ENCODE assay signal across 37 cellular contexts in the genomic region with DNA sequence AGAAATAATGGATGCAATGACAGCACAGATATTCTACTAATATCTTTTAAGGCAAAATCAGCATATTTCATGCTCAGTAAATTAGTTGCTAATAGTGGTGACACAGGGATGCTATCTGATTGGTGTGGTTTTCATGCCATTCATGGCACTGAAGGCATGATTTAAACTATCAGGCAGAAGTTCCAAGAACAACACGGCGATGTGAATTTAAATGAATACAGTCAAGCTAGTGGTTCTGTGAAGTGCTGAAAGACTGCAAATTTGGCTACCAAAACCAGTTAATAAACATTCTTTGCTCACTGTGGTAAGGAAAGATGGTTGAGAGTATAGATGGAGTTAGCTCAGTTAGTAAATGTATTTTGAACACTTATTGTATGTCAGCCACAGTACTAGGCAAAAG.
"Had no signal": no experiment of that assay in that cellular context is flagged by ENCODE, and none has a peak within 500 bp of the region (broad histone marks: within the 10 kb centered on the region; RNA-seq: fewer than 3 reads in every experiment).

No MANE protein-coding gene starts in this region.

- H3K4me1 ChIP-seq: ascending aorta had no signal

- H3K9me3 ChIP-seq: ascending aorta had no signal

- DNase-seq: activated B cell treated with CpG ODN at 0.5 μM for 24 hours; activated CD4-positive, alpha-beta memory T cell treated with anti-CD3 and anti-CD28 coated beads for 36 hours; activated CD4-positive, alpha-beta T cell treated with anti-CD3 and anti-CD28 coated beads for 4 hours; activated CD4-positive, alpha-beta T cell treated with anti-CD3 and anti-CD28 coated beads, Interleukin-2, amount 10 ng/mL, durations not matched to agents 24 days and 14 days; activated CD4-positive, alpha-beta T cell treated with anti-CD3 and anti-CD28 coated beads, Interleukin-2, amount 50 U/mL, for 1 hour; activated CD4-positive, alpha-beta T cell treated with anti-CD3 and anti-CD28 coated beads, Interleukin-2, amount 50 U/mL, for 4 hours; activated CD4-positive, CD25-positive, alpha-beta regulatory T cell treated with anti-CD3 and anti-CD28 coated beads, Interleukin-2, amount 50 U/mL, for 72 hours; activated CD8-positive, alpha-beta memory T cell treated with anti-CD3 and anti-CD28 coated beads, Interleukin-2, amount 50 U/mL, for 4 hours; activated CD8-positive, alpha-beta T cell treated with anti-CD3 and anti-CD28 coated beads for 36 hours; activated effector memory CD4-positive, alpha-beta T cell treated with Interleukin-2 at 50 U/mL for 16 hours; activated gamma-delta T cell; activated naive CD4-positive, alpha-beta T cell treated with anti-CD3 and anti-CD28 coated beads, Interleukin-2, amount 10 ng/mL, durations not matched to agents 7 days and 5 days; activated naive CD4-positive, alpha-beta T cell treated with Interleukin-2 at 50 U/mL for 16 hours; activated naive CD8-positive, alpha-beta T cell treated with anti-CD3 and anti-CD28 coated beads, Interleukin-2, amount 10 ng/mL, durations not matched to agents 7 days and 5 days; activated naive CD8-positive, alpha-beta T cell treated with anti-CD3 and anti-CD28 coated beads, Interleukin-2, amount 50 U/mL, for 24 hours; activated T-cell treated with anti-CD3 and anti-CD28 coated beads for 4 hours; activated T-cell treated with anti-CD3 and anti-CD28 coated beads, Interleukin-2, amount 50 U/mL, for 1 hour; activated T-cell treated with anti-CD3 and anti-CD28 coated beads, Interleukin-2, amount 50 U/mL, for 4 hours; amygdala; anterior cingulate cortex; caudate nucleus; cerebellar nuclear complex; T-helper 1 cell; T-helper 2 cell; T-helper 9 cell had no signal

- FAIRE-seq: bronchial epithelial cell, TTC549 had no signal

- H3K4me1 Mint-ChIP-seq: activated B cell treated with CpG ODN at 0.5 μM for 24 hours; activated CD4-positive, alpha-beta T cell treated with anti-CD3 and anti-CD28 coated beads, Interleukin-2, amount 10 ng/mL, durations not matched to agents 24 days and 14 days; activated naive CD4-positive, alpha-beta T cell treated with anti-CD3 and anti-CD28 coated beads, Interleukin-2, amount 10 ng/mL, durations not matched to agents 7 days and 5 days; activated naive CD4-positive, alpha-beta T cell treated with anti-CD3 and anti-CD28 coated beads, Interleukin-2, amount 50 U/mL, for 24 hours; activated naive CD8-positive, alpha-beta T cell treated with anti-CD3 and anti-CD28 coated beads, Interleukin-2, amount 10 ng/mL, durations not matched to agents 7 days and 5 days; activated naive CD8-positive, alpha-beta T cell treated with anti-CD3 and anti-CD28 coated beads, Interleukin-2, amount 50 U/mL, for 24 hours; brain; central memory CD8-positive, alpha-beta T cell had no signal

- H3K36me3 ChIP-seq: ascending aorta, cardiac muscle cell had no signal

- H3K27me3 ChIP-seq: ascending aorta, cardiac muscle cell had no signal

- H3K27ac Mint-ChIP-seq: activated B cell treated with CpG ODN at 0.5 μM for 24 hours; activated CD4-positive, alpha-beta memory T cell treated with anti-CD3 and anti-CD28 coated beads for 36 hours; activated CD4-positive, alpha-beta T cell treated with anti-CD3 and anti-CD28 coated beads, Interleukin-2, amount 10 ng/mL, durations not matched to agents 24 days and 14 days; activated CD8-positive, alpha-beta T cell treated with anti-CD3 and anti-CD28 coated beads for 36 hours; activated naive CD4-positive, alpha-beta T cell treated with anti-CD3 and anti-CD28 coated beads, Interleukin-2, amount 10 ng/mL, durations not matched to agents 7 days and 5 days; activated naive CD4-positive, alpha-beta T cell treated with anti-CD3 and anti-CD28 coated beads, Interleukin-2, amount 50 U/mL, for 24 hours; activated naive CD8-positive, alpha-beta T cell; activated naive CD8-positive, alpha-beta T cell treated with anti-CD3 and anti-CD28 coated beads, Interleukin-2, amount 10 ng/mL, durations not matched to agents 7 days and 5 days; activated naive CD8-positive, alpha-beta T cell treated with anti-CD3 and anti-CD28 coated beads, Interleukin-2, amount 50 U/mL, for 24 hours; activated T-helper 2 cell treated with anti-CD3 and anti-CD28 coated beads, Interferon-gamma antibody, Interleukin-2, Interleukin-4, amounts not matched to agents 10 μg/mL and 5 μg/mL and 100 μg/mL, durations not matched to agents 14 hours and 24 hours and 36 hours; brain; T-helper 1 cell treated with Interleukin-12 subunit alpha and Interleukin-12 subunit beta and Interleukin-4 antibody, amounts not matched to agents 30 μg/mL and 1 μg/mL, for 36 hours; T-helper 2 cell treated with Interferon-gamma antibody and Interleukin-4, amounts not matched to agents 5 μg/mL and 100 μg/mL, for 36 hours had no signal

- H3K9me3 Mint-ChIP-seq: activated CD4-positive, alpha-beta memory T cell treated with anti-CD3 and anti-CD28 coated beads for 36 hours; activated CD4-positive, alpha-beta T cell treated with anti-CD3 and anti-CD28 coated beads, Interleukin-2, amount 10 ng/mL, durations not matched to agents 24 days and 14 days; activated naive CD4-positive, alpha-beta T cell treated with anti-CD3 and anti-CD28 coated beads, Interleukin-2, amount 10 ng/mL, durations not matched to agents 7 days and 5 days; activated naive CD8-positive, alpha-beta T cell treated with anti-CD3 and anti-CD28 coated beads, Interleukin-2, amount 10 ng/mL, durations not matched to agents 7 days and 5 days; activated naive CD8-positive, alpha-beta T cell treated with anti-CD3 and anti-CD28 coated beads, Interleukin-2, amount 50 U/mL, for 24 hours; activated T-cell treated with anti-CD3 and anti-CD28 coated beads, Interleukin-2, amount 50 U/mL, for 4 hours; central memory CD8-positive, alpha-beta T cell; T-helper 2 cell treated with Interferon-gamma antibody and Interleukin-4, amounts not matched to agents 5 μg/mL and 100 μg/mL, for 36 hours had no signal

- H3K27me3 Mint-ChIP-seq: activated B cell treated with CpG ODN at 0.5 μM for 24 hours; activated CD4-positive, alpha-beta memory T cell treated with anti-CD3 and anti-CD28 coated beads for 36 hours; activated CD4-positive, alpha-beta T cell treated with anti-CD3 and anti-CD28 coated beads, Interleukin-2, amount 10 ng/mL, durations not matched to agents 24 days and 14 days; activated CD8-positive, alpha-beta T cell treated with anti-CD3 and anti-CD28 coated beads for 36 hours; activated naive CD4-positive, alpha-beta T cell treated with anti-CD3 and anti-CD28 coated beads, Interleukin-2, amount 10 ng/mL, durations not matched to agents 7 days and 5 days; activated naive CD4-positive, alpha-beta T cell treated with anti-CD3 and anti-CD28 coated beads, Interleukin-2, amount 50 U/mL, for 24 hours; activated naive CD8-positive, alpha-beta T cell; activated naive CD8-positive, alpha-beta T cell treated with anti-CD3 and anti-CD28 coated beads, Interleukin-2, amount 10 ng/mL, durations not matched to agents 7 days and 5 days; activated naive CD8-positive, alpha-beta T cell treated with anti-CD3 and anti-CD28 coated beads, Interleukin-2, amount 50 U/mL, for 24 hours; brain; central memory CD8-positive, alpha-beta T cell had no signal

- H3K27ac ChIP-seq: ascending aorta, cardiac muscle cell, VCaP had no signal

- H3K4me3 ChIP-seq: ascending aorta, cardiac muscle cell had no signal

- H3K4me3 Mint-ChIP-seq: activated B cell treated with CpG ODN at 0.5 μM for 24 hours; activated CD4-positive, alpha-beta memory T cell treated with anti-CD3 and anti-CD28 coated beads for 36 hours; activated CD4-positive, alpha-beta T cell treated with anti-CD3 and anti-CD28 coated beads, Interleukin-2, amount 10 ng/mL, durations not matched to agents 24 days and 14 days; activated CD8-positive, alpha-beta T cell treated with anti-CD3 and anti-CD28 coated beads for 36 hours; activated naive CD4-positive, alpha-beta T cell treated with anti-CD3 and anti-CD28 coated beads, Interleukin-2, amount 10 ng/mL, durations not matched to agents 7 days and 5 days; activated naive CD4-positive, alpha-beta T cell treated with anti-CD3 and anti-CD28 coated beads, Interleukin-2, amount 50 U/mL, for 24 hours; activated naive CD8-positive, alpha-beta T cell; activated naive CD8-positive, alpha-beta T cell treated with anti-CD3 and anti-CD28 coated beads, Interleukin-2, amount 10 ng/mL, durations not matched to agents 7 days and 5 days; activated naive CD8-positive, alpha-beta T cell treated with anti-CD3 and anti-CD28 coated beads, Interleukin-2, amount 50 U/mL, for 24 hours; activated T-cell treated with anti-CD3 and anti-CD28 coated beads, Interleukin-2, amount 50 U/mL, for 4 hours; brain; central memory CD8-positive, alpha-beta T cell; T-helper 1 cell treated with Interleukin-12 subunit alpha and Interleukin-12 subunit beta and Interleukin-4 antibody, amounts not matched to agents 30 μg/mL and 1 μg/mL, for 36 hours; T-helper 2 cell treated with Interferon-gamma antibody and Interleukin-4, amounts not matched to agents 5 μg/mL and 100 μg/mL, for 36 hours had no signal

- ATAC-seq: activated CD8-positive, alpha-beta T cell treated with anti-CD3 and anti-CD28 coated beads for 36 hours; activated naive CD8-positive, alpha-beta T cell treated with anti-CD3 and anti-CD28 coated beads, Interleukin-2, amount 50 U/mL, for 24 hours; activated T-cell treated with anti-CD3 and anti-CD28 coated beads, Interleukin-2, amount 50 U/mL, for 4 hours had no signal

- H3K36me3 Mint-ChIP-seq: activated CD4-positive, alpha-beta memory T cell treated with anti-CD3 and anti-CD28 coated beads for 36 hours; activated naive CD4-positive, alpha-beta T cell treated with anti-CD3 and anti-CD28 coated beads, Interleukin-2, amount 10 ng/mL, durations not matched to agents 7 days and 5 days; activated naive CD4-positive, alpha-beta T cell treated with anti-CD3 and anti-CD28 coated beads, Interleukin-2, amount 50 U/mL, for 24 hours; activated naive CD8-positive, alpha-beta T cell treated with anti-CD3 and anti-CD28 coated beads, Interleukin-2, amount 10 ng/mL, durations not matched to agents 7 days and 5 days had no signal
